In the genomic region with DNA sequence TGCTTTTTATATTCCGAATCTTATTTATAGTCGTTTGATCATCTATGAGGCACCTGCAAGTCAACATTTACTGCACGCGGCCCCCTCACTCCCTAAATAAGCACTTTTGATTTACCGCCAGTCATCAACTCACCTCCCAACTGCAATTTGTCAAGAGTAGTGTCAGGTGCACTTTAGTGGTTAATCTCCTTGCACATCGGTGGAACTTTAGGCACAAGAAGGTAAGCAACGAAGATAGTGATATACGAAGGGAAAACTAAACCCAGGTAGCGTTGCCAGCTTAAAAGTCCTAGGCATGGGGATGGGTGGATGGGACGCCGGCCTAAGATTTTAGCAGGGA, we compare ENCODE assay signal across 10 cellular contexts. TPM values are rescaled to one million over a fixed set of nuclear protein-coding genes. Genes with fewer than 3 reads are reported as not detected.
DNase-seq lines count a peak whose midpoint lies in the region; ATAC-seq, FAIRE-seq and TF ChIP-seq lines count a peak whose summit lies in the region.
"Had no signal": no experiment of that assay in that cellular context is flagged by ENCODE, and none has a peak within 500 bp of the region (broad histone marks: within the 10 kb centered on the region; RNA-seq: fewer than 3 reads in every experiment).

No MANE protein-coding gene starts in this region.

- H3K9ac ChIP-seq in GM12878 (ENCODE audit: control insufficient read depth, insufficient read depth, low read length) = no peak overlapping the region

- DNase-seq in LNCaP clone FGC (ENCODE audit: low read depth) (no peak), GM12878 (ENCODE audit: low read depth, low spot score) (no peak), kidney glomerular epithelial cell (lab: John Stamatoyannopoulos, UW) (peak; percentile 8), AML-193 (lab: John Stamatoyannopoulos, UW) (no peak), activated gamma-delta T cell treated with Interleukin-2 at 50 U/mL for 16 hours (no peak)
- DNase-seq: activated effector memory CD4-positive, alpha-beta T cell treated with Interleukin-2 at 50 U/mL for 16 hours had no signal

- no peaks in the 10 kb centered on the region for H3K36me3 ChIP-seq in GM12878 (ENCODE audit: control insufficient read depth in 2 of 2, insufficient read depth in 2 of 2, low read length in 1 of 2)

- POLR2A ChIA-PET in GM12878 (lab: Charles Lee) = interaction anchor here (1.0 to 4.1 kb wide), 2 partner anchors 12 to 40 kb away, joined by 3 to 27 read pairs; no protein-coding TSS in a partner anchor

- CTCF ChIA-PET in GM12878 (lab: Yijun Ruan, JAX) = interaction anchor here (1.2 to 1.5 kb wide), 2 partner anchors 15 to 17 kb away, joined by 3 read pairs; no protein-coding TSS in a partner anchor

- no peaks in the 10 kb centered on the region for H3K4me1 ChIP-seq in GM12878 (ENCODE audit: control insufficient read depth, insufficient read depth, low read length)

- no peak for FAIRE-seq in GM12878 (lab: Jason Lieb, UNC)

- WGBS in GM12878 (ENCODE audit: insufficient coverage, insufficient replicate concordance, low lambda C conversion rate, missing lambda C conversion rate) = 70% methylated on average over 11 of the region's 11 CpGs

- TF ChIP-seq CTCF in LNCaP clone FGC (IDR thresholded peaks at IDR 0.05; ENCODE audit: control insufficient read depth, extremely low read depth, insufficient read depth) = no peak
- no peak for TF ChIP-seq CTCF in GM12878 (IDR thresholded peaks at IDR 0.05 in 2 of 3, conservative IDR thresholded peaks at IDR 0.05 in 1 of 3; ENCODE audit: control insufficient read depth in 2 of 3, extremely low read depth in 1 of 3, insufficient read depth in 1 of 3, low read depth in 3 of 3, low read length in 3 of 3)

- SMC1A ChIA-PET in GM12878 (lab: Charles Lee; ENCODE audit: uncharacterized antibody, unreplicated experiment) = interaction anchor here (1.4 to 2.2 kb wide), 5 partner anchors 16 to 42 kb away, joined by 4 to 8 read pairs (median 7); no protein-coding TSS in a partner anchor

- H3K4me3 ChIP-seq in LNCaP clone FGC (ENCODE audit: low read depth, low read length) (peak overlapping the region; percentile 59), GM12878 (no peak overlapping the region), skin epidermis (peak overlapping the region; percentile 38 to 79 (median 60))

- ATAC-seq in GM12878 = no peak
- no peak for ATAC-seq in HG03108 (IDR thresholded peaks at IDR 0.05; ENCODE audit: unreplicated experiment)
- ATAC-seq in GM18868 (IDR thresholded peaks at IDR 0.05; ENCODE audit: unreplicated experiment) = no peak

- no peak overlapping the region for H2AFZ ChIP-seq in GM12878 (ENCODE audit: control insufficient read depth, low read depth, low read length)

- no peak for TF ChIP-seq EP300 in GM12878 (IDR thresholded peaks at IDR 0.05; ENCODE audit: borderline replicate concordance in 1 of 2, control insufficient read depth in 1 of 2, low read depth in 2 of 2, low read length in 2 of 2)

- no peaks in the 10 kb centered on the region for H4K20me1 ChIP-seq in GM12878 (ENCODE audit: control insufficient read depth, insufficient read depth)

- peaks cover 0 to 13% of the 10 kb centered on the region in 2 experiments for H3K27me3 ChIP-seq in GM12878 (replicated peaks in 1 of 2; ENCODE audit: control insufficient read depth in 2 of 2, insufficient read depth in 2 of 2, low read length in 1 of 2)

- BruUV-seq in GM12878 (replicated peaks; lab: Mats Ljungman, UMichigan) = no TSS peak

- RAD21 ChIA-PET in GM12878 (lab: Charles Lee; ENCODE audit: unreplicated experiment) = interaction anchor here (0.7 to 3.1 kb wide), 4 partner anchors 12 to 42 kb away, joined by 5 to 13 read pairs (median 11); no protein-coding TSS in a partner anchor

- TF ChIP-seq RAD21 in GM12878 (IDR thresholded peaks at IDR 0.05; ENCODE audit: insufficient read depth, low read depth, low read length) = no peak

- H3K4me2 ChIP-seq in GM12878 (ENCODE audit: control insufficient read depth, insufficient read depth) = no peak overlapping the region

- no peak for TF ChIP-seq POLR2A in GM12878 (IDR thresholded peaks at IDR 0.05; ENCODE audit: low read depth, low read length)

- H3K9me3 ChIP-seq in GM12878 (replicated peaks; ENCODE audit: control insufficient read depth, insufficient read depth, low read length) = no peaks in the 10 kb centered on the region; the same call in 2 of the 3 replicates

- intact Hi-C loops in GM12878 (cut with micrococcal nuclease; ENCODE audit: unreplicated experiment) = no loop called here

- in situ Hi-C loops in GM12878 (cut with MboI) = no loop called here

- no peaks in the 10 kb centered on the region for H3K79me2 ChIP-seq in GM12878 (ENCODE audit: control insufficient read depth, insufficient read depth, low read length)

- H3K27ac ChIP-seq in GM12878 (ENCODE audit: control insufficient read depth, insufficient read depth) (no peak overlapping the region), skin epidermis (peak overlapping the region in 11 of 21 experiments; percentile 53 to 82 (median 79))
- H3K27ac ChIP-seq: HL-60 had no signal

TF ChIP-seq in GM12878, 131 proteins besides CTCF, POLR2A, EP300 and RAD21:
- TF ChIP-seq, protein P1, sequence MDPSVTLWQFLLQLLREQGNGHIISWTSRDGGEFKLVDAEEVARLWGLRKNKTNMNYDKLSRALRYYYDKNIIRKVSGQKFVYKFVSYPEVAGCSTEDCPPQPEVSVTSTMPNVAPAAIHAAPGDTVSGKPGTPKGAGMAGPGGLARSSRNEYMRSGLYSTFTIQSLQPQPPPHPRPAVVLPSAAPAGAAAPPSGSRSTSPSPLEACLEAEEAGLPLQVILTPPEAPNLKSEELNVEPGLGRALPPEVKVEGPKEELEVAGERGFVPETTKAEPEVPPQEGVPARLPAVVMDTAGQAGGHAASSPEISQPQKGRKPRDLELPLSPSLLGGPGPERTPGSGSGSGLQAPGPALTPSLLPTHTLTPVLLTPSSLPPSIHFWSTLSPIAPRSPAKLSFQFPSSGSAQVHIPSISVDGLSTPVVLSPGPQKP (IDR thresholded peaks at IDR 0.05; ENCODE audit: low read depth, low read length) = no peak
- TF ChIP-seq RAD51 (IDR thresholded peaks at IDR 0.05) = no peak
- TF ChIP-seq, protein P2, sequence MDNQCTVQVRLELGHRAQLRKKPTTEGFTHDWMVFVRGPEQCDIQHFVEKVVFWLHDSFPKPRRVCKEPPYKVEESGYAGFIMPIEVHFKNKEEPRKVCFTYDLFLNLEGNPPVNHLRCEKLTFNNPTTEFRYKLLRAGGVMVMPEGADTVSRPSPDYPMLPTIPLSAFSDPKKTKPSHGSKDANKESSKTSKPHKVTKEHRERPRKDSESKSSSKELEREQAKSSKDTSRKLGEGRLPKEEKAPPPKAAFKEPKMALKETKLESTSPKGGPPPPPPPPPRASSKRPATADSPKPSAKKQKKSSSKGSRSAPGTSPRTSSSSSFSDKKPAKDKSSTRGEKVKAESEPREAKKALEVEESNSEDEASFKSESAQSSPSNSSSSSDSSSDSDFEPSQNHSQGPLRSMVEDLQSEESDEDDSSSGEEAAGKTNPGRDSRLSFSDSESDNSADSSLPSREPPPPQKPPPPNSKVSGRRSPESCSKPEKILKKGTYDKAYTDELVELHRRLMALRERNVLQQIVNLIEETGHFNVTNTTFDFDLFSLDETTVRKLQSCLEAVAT (IDR thresholded peaks at IDR 0.05) = peak; percentile 84
- TF ChIP-seq, protein P3, sequence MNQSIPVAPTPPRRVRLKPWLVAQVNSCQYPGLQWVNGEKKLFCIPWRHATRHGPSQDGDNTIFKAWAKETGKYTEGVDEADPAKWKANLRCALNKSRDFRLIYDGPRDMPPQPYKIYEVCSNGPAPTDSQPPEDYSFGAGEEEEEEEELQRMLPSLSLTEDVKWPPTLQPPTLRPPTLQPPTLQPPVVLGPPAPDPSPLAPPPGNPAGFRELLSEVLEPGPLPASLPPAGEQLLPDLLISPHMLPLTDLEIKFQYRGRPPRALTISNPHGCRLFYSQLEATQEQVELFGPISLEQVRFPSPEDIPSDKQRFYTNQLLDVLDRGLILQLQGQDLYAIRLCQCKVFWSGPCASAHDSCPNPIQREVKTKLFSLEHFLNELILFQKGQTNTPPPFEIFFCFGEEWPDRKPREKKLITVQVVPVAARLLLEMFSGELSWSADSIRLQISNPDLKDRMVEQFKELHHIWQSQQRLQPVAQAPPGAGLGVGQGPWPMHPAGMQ (IDR thresholded peaks at IDR 0.05; ENCODE audit: borderline replicate concordance) = no peak
- TF ChIP-seq, protein P4, sequence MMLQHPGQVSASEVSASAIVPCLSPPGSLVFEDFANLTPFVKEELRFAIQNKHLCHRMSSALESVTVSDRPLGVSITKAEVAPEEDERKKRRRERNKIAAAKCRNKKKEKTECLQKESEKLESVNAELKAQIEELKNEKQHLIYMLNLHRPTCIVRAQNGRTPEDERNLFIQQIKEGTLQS (IDR thresholded peaks at IDR 0.05; ENCODE audit: borderline replicate concordance, extremely low read depth, low read depth, low read length) = no peak

RNA-seq across cellular contexts. Expression of a gene that starts 0.5 kb away (rescaled TPM):
- total RNA-seq in GM12878 (2013; cell fraction: nucleolus; rRNA removed) = 69.8 and 71.3 TPM in 2 replicates
- total RNA-seq in GM12878 (2014; rRNA removed) = 0.87 and 1.2 TPM in 2 replicates
- 1.1 and 1.5 TPM in 2 replicates for total RNA-seq in GM12878 (2014; rRNA removed; fragmentation: Illumina TruSeq; extraction: Trizol)
- 0.69 and 0.90 TPM in 2 replicates for total RNA-seq in GM12878 (2021)
- polyA plus RNA-seq in GM12878 (2011; ENCODE audit: low read depth) = not detected
- polyA plus RNA-seq in GM12878 (2011; rRNA removed) = 0.75 and 0.88 TPM in 2 replicates
- polyA plus RNA-seq in GM12878 (2011; cell fraction: cytosol; rRNA removed) = 0.25 and 0.39 TPM in 2 replicates
- polyA plus RNA-seq in GM12878 (2011; cell fraction: nucleus; rRNA removed) = 0.51 and 0.75 TPM in 2 replicates
- polyA plus RNA-seq in GM12878 (2012) = 0.06 TPM in 1 of 2 replicates, not detected in the other
- polyA plus RNA-seq in GM12878 (2014; fragmentation: Illumina TruSeq; extraction: Trizol) = 0.87 and 0.94 TPM in 2 replicates
- under 1 TPM; 0.16 to 0.20 TPM for polyA plus RNA-seq in GM12878 (2014; fragmentation: Nextera tagmentation; extraction: Ambion mirVana)
- 0.15 and 0.72 TPM in 2 replicates for polyA plus RNA-seq in GM12878 (2014; rRNA removed)
- polyA plus RNA-seq in GM12878 (2016; fragmentation: Nextera tagmentation; extraction: Ambion mirVana) = under 1 TPM; 0.24 to 0.48 TPM
- 1.0 and 1.4 TPM in 2 replicates for polyA minus RNA-seq in GM12878 (2011; rRNA and poly(A)+ RNA removed)
- polyA minus RNA-seq in GM12878 (2011; cell fraction: cytosol; rRNA and poly(A)+ RNA removed) = 0.27 and 0.83 TPM in 2 replicates
- polyA minus RNA-seq in GM12878 (2011; cell fraction: nucleus; rRNA and poly(A)+ RNA removed) = 1.8 and 2.4 TPM in 2 replicates
